Comparison of ENCODE assay signal across 20 cellular contexts in the genomic region with DNA sequence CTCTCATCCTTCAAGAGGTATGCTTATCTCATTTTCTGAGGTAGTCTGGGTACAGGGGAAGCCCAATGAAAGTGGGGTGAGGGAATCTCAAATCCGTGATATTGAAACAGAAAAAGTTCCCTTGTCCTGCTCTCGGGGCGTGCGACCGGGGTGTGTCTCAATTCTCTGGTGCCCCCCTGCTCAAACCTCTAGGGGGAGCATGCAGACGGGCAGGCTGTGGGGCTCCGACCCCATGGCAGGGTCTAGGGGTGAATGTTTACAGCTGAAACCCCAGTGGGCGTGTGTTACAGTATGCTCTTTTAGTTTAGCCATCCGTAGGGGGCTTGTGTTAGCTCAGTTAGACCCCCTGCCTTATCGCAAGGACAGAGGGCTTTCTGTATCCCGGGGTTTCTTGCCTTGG.
DNase-seq lines count a peak whose midpoint lies in the region; ATAC-seq, FAIRE-seq and TF ChIP-seq lines count a peak whose summit lies in the region.
"Had no signal": no experiment of that assay in that cellular context is flagged by ENCODE, and none has a peak within 500 bp of the region (broad histone marks: within the 10 kb centered on the region; RNA-seq: fewer than 3 reads in every experiment).

No MANE protein-coding gene starts in this region.

- H4K91ac ChIP-seq in H9 (ENCODE audit: insufficient read length, low read depth, low read length) (no peak overlapping the region), H1 (replicated peaks; ENCODE audit: insufficient read length, low read length) (no peak overlapping the region)

- BruUV-seq in Panc1 (replicated peaks; lab: Mats Ljungman, UMichigan), result no TSS peak

- H2BK5ac ChIP-seq in H9 (ENCODE audit: insufficient read length, low read length), result no peak overlapping the region
- H2BK5ac ChIP-seq in H1 (ENCODE audit: low read depth, low read length), result no peak overlapping the region

- H3K4me2 ChIP-seq in H9 (ENCODE audit: insufficient read depth, insufficient read length, low read length) (no peak overlapping the region), H1 (ENCODE audit: insufficient read depth in 1 of 2, low read depth in 2 of 2, low read length in 2 of 2) (no peak overlapping the region), osteoblast (ENCODE audit: insufficient read depth, low read length) (no peak overlapping the region)
- H3K4me2 ChIP-seq: A549, BLaER1 had no signal

- no peaks in the 10 kb centered on the region; the same call in 1 of the 2 replicates for H3K27me3 Mint-ChIP-seq in H9 (ENCODE audit: low read depth)
- H3K27me3 Mint-ChIP-seq in naive thymus-derived CD8-positive, alpha-beta T cell, result no peaks in the 10 kb centered on the region
- H3K27me3 Mint-ChIP-seq: CD4-positive, alpha-beta memory T cell had no signal

- no peaks in the 10 kb centered on the region for H3K4me1 Mint-ChIP-seq in H9
- no peaks in the 10 kb centered on the region for H3K4me1 Mint-ChIP-seq in naive thymus-derived CD8-positive, alpha-beta T cell
- H3K4me1 Mint-ChIP-seq: CD4-positive, alpha-beta memory T cell had no signal

- no peak for TF ChIP-seq POLR2A in H1 (IDR thresholded peaks at IDR 0.05; ENCODE audit: control extremely low read depth in 1 of 2, low read depth in 2 of 2, low read length in 2 of 2)

- H2AFZ ChIP-seq in H9 (ENCODE audit: low read length), result no peak overlapping the region
- H2AFZ ChIP-seq in H1 (ENCODE audit: low read length), result 0 out of 2 replicates have a peak overlapping the region, but pooled peaks have one; percentile 24
- H2AFZ ChIP-seq in osteoblast (ENCODE audit: low read length), result peak overlapping the region; percentile 51

- no peak overlapping the region for H3K9ac ChIP-seq in H9 (ENCODE audit: extremely low read depth, insufficient read length, low read length)
- no peak overlapping the region for H3K9ac ChIP-seq in H1 (replicated peaks in 1 of 4; ENCODE audit: extremely low read depth in 1 of 4, low read depth in 3 of 4, low read length in 3 of 4)
- H3K9ac ChIP-seq: BLaER1 had no signal

- WGBS in H9 (ENCODE audit: extremely low coverage, insufficient read length, low lambda C conversion rate), result no CpG with 5 or more reads among the region's 11 CpGs
- WGBS in H1 (ENCODE audit: extremely low coverage in 1 of 2, insufficient coverage in 1 of 2, insufficient read length in 1 of 2, insufficient replicate concordance in 2 of 2, low coverage in 1 of 2, low lambda C conversion rate in 2 of 2, missing lambda C conversion rate in 1 of 2), 2 experiments, result 85% methylated on average over 11 of the region's 11 CpGs; no CpG with 5 or more reads in 1 of the 2 experiments

- FAIRE-seq in H1 (lab: Jason Lieb, UNC), result no peak
- FAIRE-seq: GM12878, K562 had no signal

- no peak overlapping the region for H2BK12ac ChIP-seq in H9 (ENCODE audit: insufficient read length, low read depth, low read length)
- H2BK12ac ChIP-seq in H1 (ENCODE audit: low read depth, low read length), result no peak overlapping the region

- no peak overlapping the region for H3K4me3 Mint-ChIP-seq in H9
- no peak overlapping the region for H3K4me3 Mint-ChIP-seq in naive thymus-derived CD8-positive, alpha-beta T cell
- H3K4me3 Mint-ChIP-seq: CD4-positive, alpha-beta memory T cell had no signal

- no peak overlapping the region; a peak in 1 of 7 replicates for H3K27ac Mint-ChIP-seq in H9
- no peak overlapping the region for H3K27ac Mint-ChIP-seq in naive thymus-derived CD8-positive, alpha-beta T cell
- H3K27ac Mint-ChIP-seq: CD4-positive, alpha-beta memory T cell had no signal

- peak; percentile 49 for TF ChIP-seq CTCF in H9 (conservative IDR thresholded peaks at IDR 0.05)
- TF ChIP-seq CTCF in Panc1 (IDR thresholded peaks at IDR 0.05), result peak; percentile 20; the same call in 1 of the 2 replicates
- TF ChIP-seq CTCF in H1 (IDR thresholded peaks at IDR 0.05; ENCODE audit: control extremely low read depth in 1 of 3, insufficient read depth in 1 of 3, low read depth in 1 of 3, low read length in 3 of 3), result peak; percentile 33 to 48 (median 38); a peak in 3 of 4 replicates
- TF ChIP-seq CTCF in osteoblast (IDR thresholded peaks at IDR 0.05; ENCODE audit: extremely low read depth, low read depth, low read length), result no peak

- no peak overlapping the region for H2BK15ac ChIP-seq in H9 (ENCODE audit: low read depth, low read length)
- H2BK15ac ChIP-seq in H1 (ENCODE audit: low read length), result no peak overlapping the region

- H3K14ac ChIP-seq in H9 (ENCODE audit: insufficient read depth, low read length), result no peak overlapping the region
- no peak overlapping the region for H3K14ac ChIP-seq in H1 (ENCODE audit: insufficient read length)

- peaks cover 4 to 9% of the 10 kb centered on the region in 2 experiments; a peak in 4 of 5 replicates for H3K9me3 Mint-ChIP-seq in H9
- H3K9me3 Mint-ChIP-seq in naive thymus-derived CD8-positive, alpha-beta T cell, result peaks cover 2 to 15% (median 7%) of the 10 kb centered on the region in 9 donors

- no peak overlapping the region for H4K5ac ChIP-seq in H9 (ENCODE audit: insufficient read length, low read depth, low read length)
- H4K5ac ChIP-seq in H1 (ENCODE audit: insufficient read length, low read depth, low read length), result no peak overlapping the region

- H3K4ac ChIP-seq in H9 (ENCODE audit: low read depth, low read length), result no peak overlapping the region
- no peak overlapping the region for H3K4ac ChIP-seq in H1 (replicated peaks; ENCODE audit: insufficient read length, low read depth, low read length)

- H3K9me3 ChIP-seq in H9 (ENCODE audit: control insufficient read depth, low read depth, low read length), result no peaks in the 10 kb centered on the region
- no peaks in the 10 kb centered on the region for H3K9me3 ChIP-seq in Panc1 (ENCODE audit: control insufficient read depth, insufficient read depth, low read depth, low read length)
- peaks cover 0 to 3% of the 10 kb centered on the region in 2 experiments; a peak in 1 of 4 replicates for H3K9me3 ChIP-seq in H1 (ENCODE audit: insufficient read depth in 2 of 2, low read depth in 1 of 2, low read length in 1 of 2)
- peaks cover 2% of the 10 kb centered on the region for H3K9me3 ChIP-seq in osteoblast (ENCODE audit: low read depth, low read length)
- H3K9me3 ChIP-seq: SJSA1 had no signal

- no peak overlapping the region for H3K18ac ChIP-seq in H9 (ENCODE audit: insufficient read length, low read depth, low read length)
- H3K18ac ChIP-seq in H1 (ENCODE audit: extremely low read depth, low read length), result no peak overlapping the region

- H2BK120ac ChIP-seq in H9 (ENCODE audit: low read depth, low read length, poor library complexity, severe bottlenecking) (no peak overlapping the region), H1 (replicated peaks; ENCODE audit: low read depth, low read length) (no peak overlapping the region)

- in situ Hi-C loops in Panc1 (cut with HindIII; ENCODE audit: low pct_unique_long_range_greater_than_20kb, low sequenced_read_pairs), result no loop called here

- DNase-seq in H9 (peak; percentile 54), Panc1 (ENCODE audit: low read depth, low spot score) (no peak), H1 (ENCODE audit: low read depth in 1 of 2, low spot score in 2 of 2) (peak in 1 of 2 experiments; percentile 50), osteoblast (ENCODE audit: insufficient read length, low spot score, missing footprints) (no peak)
- no peak for DNase-seq in naive thymus-derived CD8-positive, alpha-beta T cell
- no peak for DNase-seq in stimulated activated naive CD4-positive, alpha-beta T cell treated with Interleukin-2 at 50 U/mL for 16 hours (lab: John Stamatoyannopoulos, UW)
- DNase-seq: Calu3, GF-D8, H7, NCI-H1105 treated with DMSO at 0.1 percent for 48 hours, NCI-H1694 treated with DMSO at 0.1 percent for 48 hours, NCI-H82, PC-3 had no signal

- H2BK20ac ChIP-seq in H9 (ENCODE audit: low read depth, low read length, poor library complexity, severe bottlenecking) (no peak overlapping the region), H1 (ENCODE audit: low read length) (no peak overlapping the region)

- peaks cover 0 to 3% (median 0%) of the 10 kb centered on the region in 3 experiments; a peak in 4 of 7 replicates for H3K36me3 Mint-ChIP-seq in H9 (ENCODE audit: insufficient read depth in 1 of 3, low read depth in 3 of 3)
- no peaks in the 10 kb centered on the region for H3K36me3 Mint-ChIP-seq in naive thymus-derived CD8-positive, alpha-beta T cell
- H3K36me3 Mint-ChIP-seq: CD4-positive, alpha-beta memory T cell had no signal

- H3K23me2 ChIP-seq in H9 (ENCODE audit: insufficient read length, low read depth, low read length, poor library complexity, severe bottlenecking), result no peaks in the 10 kb centered on the region
- no peaks in the 10 kb centered on the region for H3K23me2 ChIP-seq in H1 (ENCODE audit: low read depth, low read length)

- H4K20me1 ChIP-seq in H9 (ENCODE audit: control insufficient read depth, insufficient read depth, insufficient read length) (no peaks in the 10 kb centered on the region), H1 (replicated peaks in 1 of 2; ENCODE audit: control insufficient read depth in 1 of 2, insufficient read depth in 2 of 2, low read length in 2 of 2) (no peaks in the 10 kb centered on the region), osteoblast (ENCODE audit: insufficient read depth, low read length) (no peaks in the 10 kb centered on the region)
- H4K20me1 ChIP-seq: BLaER1 had no signal

- H3K4me1 ChIP-seq in H9 (ENCODE audit: insufficient read depth, low read length) (no peaks in the 10 kb centered on the region), Panc1 (ENCODE audit: control insufficient read depth, insufficient read depth, low read length) (no peaks in the 10 kb centered on the region), H1 (replicated peaks in 1 of 4; ENCODE audit: control insufficient read depth in 3 of 4, insufficient read depth in 4 of 4, low read length in 3 of 4) (no peaks in the 10 kb centered on the region; a peak in 1 of 7 replicates), osteoblast (ENCODE audit: insufficient read depth, low read length) (peaks cover 22% of the 10 kb centered on the region)
- H3K4me1 ChIP-seq: BLaER1 had no signal

- H3K27me3 ChIP-seq in H9 (ENCODE audit: insufficient read depth, low read length) (no peaks in the 10 kb centered on the region), Panc1 (ENCODE audit: control insufficient read depth, insufficient read depth, low read length) (no peaks in the 10 kb centered on the region), H1 (replicated peaks in 1 of 4; ENCODE audit: control insufficient read depth in 3 of 4, extremely low read depth in 1 of 4, insufficient read depth in 3 of 4, low read length in 3 of 4) (no peaks in the 10 kb centered on the region), osteoblast (ENCODE audit: insufficient read depth, low read length) (no peaks in the 10 kb centered on the region)
- H3K27me3 ChIP-seq: BLaER1, SJSA1 had no signal

- H3K23ac ChIP-seq in H9 (ENCODE audit: insufficient read length, low read depth, low read length) (no peak overlapping the region), H1 (ENCODE audit: insufficient read length) (no peak overlapping the region)

- no peak overlapping the region for H3T11ph ChIP-seq in H9 (ENCODE audit: low read length)

- no peak overlapping the region for H3K56ac ChIP-seq in H9 (ENCODE audit: insufficient read length, low read depth, low read length)
- no peak overlapping the region for H3K56ac ChIP-seq in H1 (replicated peaks; ENCODE audit: insufficient read length, low read depth, low read length)

- H3K79me2 ChIP-seq in H9 (ENCODE audit: insufficient read depth, low read length) (no peaks in the 10 kb centered on the region), H1 (ENCODE audit: control insufficient read depth in 1 of 2, insufficient read depth in 2 of 2, low read length in 2 of 2) (no peaks in the 10 kb centered on the region), osteoblast (ENCODE audit: insufficient read depth, low read length) (no peaks in the 10 kb centered on the region)

- ATAC-seq in Panc1, result no peak
- no peak for ATAC-seq in HG02571 (IDR thresholded peaks at IDR 0.05; ENCODE audit: unreplicated experiment)
- no peak for ATAC-seq in naive thymus-derived CD8-positive, alpha-beta T cell
- ATAC-seq: A549, GM12878, K562, PC-3 had no signal

- intact Hi-C loops in Panc1 (cut with micrococcal nuclease; ENCODE audit: unreplicated experiment), result no loop called here

- H3K79me1 ChIP-seq in H9 (ENCODE audit: insufficient read depth, low read depth, low read length, poor library complexity, severe bottlenecking) (no peaks in the 10 kb centered on the region), H1 (ENCODE audit: low read depth, low read length) (no peaks in the 10 kb centered on the region)

- POLR2A ChIA-PET in Panc1 (lab: Charles Lee), result no interaction called here
- POLR2A ChIA-PET in H1 (lab: Charles Lee; ENCODE audit: partially characterized antibody), result no interaction called here
- POLR2A ChIA-PET in naive thymus-derived CD8-positive, alpha-beta T cell (lab: Charles Lee), result no interaction called here

- peak overlapping the region in 1 of 2 experiments; percentile 25; a peak in 1 of 4 replicates for H3K4me3 ChIP-seq in Panc1 (ENCODE audit: low read depth in 2 of 2, low read length in 2 of 2)
- no peak overlapping the region for H3K4me3 ChIP-seq in H1 (ENCODE audit: extremely low read depth in 1 of 4, insufficient read depth in 2 of 4, low read depth in 3 of 4, low read length in 4 of 4)
- no peak overlapping the region for H3K4me3 ChIP-seq in osteoblast (ENCODE audit: insufficient read depth, low read length)
- H3K4me3 ChIP-seq: A549, BLaER1, GM12878, K562, SJSA1 had no signal

- no peak for TF ChIP-seq EP300 in H1 (IDR thresholded peaks at IDR 0.05; ENCODE audit: borderline replicate concordance in 1 of 2, low read depth in 2 of 2, low read length in 2 of 2)

- H3K36me3 ChIP-seq in Panc1 (ENCODE audit: control insufficient read depth, insufficient read depth, low read length) (no peaks in the 10 kb centered on the region), H1 (ENCODE audit: control insufficient read depth in 2 of 4, insufficient read depth in 4 of 4, low read length in 3 of 4) (no peaks in the 10 kb centered on the region), osteoblast (ENCODE audit: insufficient read depth, low read length) (no peaks in the 10 kb centered on the region)
- H3K36me3 ChIP-seq: BLaER1, SJSA1 had no signal

- H3K27ac ChIP-seq in H9 (ENCODE audit: insufficient read length, low read depth, low read length), result no peak overlapping the region
- H3K27ac ChIP-seq in Panc1 (ENCODE audit: low read length), result no peak overlapping the region
- no peak overlapping the region for H3K27ac ChIP-seq in H1 (ENCODE audit: low read depth, low read length)
- H3K27ac ChIP-seq in osteoblast (ENCODE audit: low read depth, low read length), result no peak overlapping the region
- H3K27ac ChIP-seq: A549, BLaER1, SJSA1 had no signal

- peak; percentile 29 to 46; a peak in 3 of 4 replicates for TF ChIP-seq RAD21 in H1 (IDR thresholded peaks at IDR 0.05 in 1 of 2, conservative IDR thresholded peaks at IDR 0.05 in 1 of 2; ENCODE audit: low read depth in 2 of 2, low read length in 2 of 2)

- no peak overlapping the region for H2AK5ac ChIP-seq in H9 (ENCODE audit: insufficient read length, low read length)
- no peak overlapping the region for H2AK5ac ChIP-seq in H1 (ENCODE audit: low read depth, low read length)

- H4K8ac ChIP-seq in H9 (replicated peaks; ENCODE audit: insufficient read length, low read depth, low read length) (no peak overlapping the region), H1 (ENCODE audit: extremely low read depth, insufficient read depth, low read length) (no peak overlapping the region)

- CTCF ChIA-PET in Panc1 (lab: Charles Lee) (no interaction called here), H1 (lab: Charles Lee; ENCODE audit: partially characterized antibody) (interaction anchor here (0.7 to 2.1 kb wide), 3 partner anchors 13 to 842 kb away, joined by 3 to 4 read pairs (median 3); no protein-coding TSS in a partner anchor)
